In the genomic region with DNA sequence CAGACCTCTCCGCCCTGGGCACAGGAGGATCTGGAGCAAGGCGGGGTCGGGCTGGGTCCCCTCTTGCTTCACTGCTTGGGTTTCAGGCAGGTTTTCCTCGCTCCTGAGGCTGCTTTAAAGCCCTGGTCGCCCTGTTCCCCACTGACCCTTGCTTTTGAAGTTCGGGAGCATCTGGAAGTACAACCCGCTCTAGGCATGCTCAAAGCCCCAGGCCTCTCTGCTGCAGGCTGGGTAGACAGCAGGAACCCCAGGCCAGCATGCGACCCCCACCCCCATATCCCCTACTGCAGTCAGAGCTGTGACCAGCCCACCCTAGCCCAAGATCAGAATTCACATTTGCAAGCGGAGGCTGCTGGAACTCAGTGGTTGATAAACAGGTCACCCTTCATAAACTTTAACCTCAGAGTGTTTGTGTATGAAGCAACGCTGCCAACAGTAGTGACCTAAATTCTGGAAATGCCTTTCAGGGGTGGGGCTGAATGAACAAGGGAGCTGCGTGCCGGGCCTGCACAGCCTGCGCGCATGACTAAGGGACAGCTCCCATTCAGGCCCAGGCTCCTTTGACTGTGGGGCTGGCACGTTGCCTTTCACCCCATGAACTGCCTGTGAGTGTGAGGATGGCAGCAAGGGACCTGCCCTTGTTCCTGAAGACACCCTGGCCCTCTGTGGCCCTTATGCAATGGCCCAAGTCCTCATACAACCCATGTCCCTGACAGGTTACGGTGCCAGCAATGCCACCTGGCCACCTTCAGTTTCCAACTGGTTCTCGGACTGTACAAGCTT, we compare ENCODE assay signal across 1 cellular context.
TF ChIP-seq lines count a peak whose summit lies in the region.

No MANE protein-coding gene starts in this region.

TF ChIP-seq in K562, 482 proteins besides CTCF, POLR2A, EP300 and RAD21 (continues in another document):
- no peak for TF ChIP-seq YBX1 (IDR thresholded peaks at IDR 0.05)
- TF ChIP-seq ZBTB1 (CRISPR knock-in tag; IDR thresholded peaks at IDR 0.05; ENCODE audit: borderline replicate concordance, low read depth), result no peak
- TF ChIP-seq, protein P1, sequence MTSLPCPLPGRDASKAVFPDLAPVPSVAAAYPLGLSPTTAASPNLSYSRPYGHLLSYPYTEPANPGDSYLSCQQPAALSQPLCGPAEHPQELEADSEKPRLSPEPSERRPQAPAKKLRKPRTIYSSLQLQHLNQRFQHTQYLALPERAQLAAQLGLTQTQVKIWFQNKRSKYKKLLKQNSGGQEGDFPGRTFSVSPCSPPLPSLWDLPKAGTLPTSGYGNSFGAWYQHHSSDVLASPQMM (CRISPR knock-in tag; IDR thresholded peaks at IDR 0.05), result no peak
- TF ChIP-seq, protein P2, sequence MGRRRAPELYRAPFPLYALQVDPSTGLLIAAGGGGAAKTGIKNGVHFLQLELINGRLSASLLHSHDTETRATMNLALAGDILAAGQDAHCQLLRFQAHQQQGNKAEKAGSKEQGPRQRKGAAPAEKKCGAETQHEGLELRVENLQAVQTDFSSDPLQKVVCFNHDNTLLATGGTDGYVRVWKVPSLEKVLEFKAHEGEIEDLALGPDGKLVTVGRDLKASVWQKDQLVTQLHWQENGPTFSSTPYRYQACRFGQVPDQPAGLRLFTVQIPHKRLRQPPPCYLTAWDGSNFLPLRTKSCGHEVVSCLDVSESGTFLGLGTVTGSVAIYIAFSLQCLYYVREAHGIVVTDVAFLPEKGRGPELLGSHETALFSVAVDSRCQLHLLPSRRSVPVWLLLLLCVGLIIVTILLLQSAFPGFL (CRISPR knock-in tag; IDR thresholded peaks at IDR 0.05), result no peak
- TF ChIP-seq RBM15 (IDR thresholded peaks at IDR 0.05; ENCODE audit: insufficient read depth, low read length), result no peak
- no peak for TF ChIP-seq CBFA2T3 (IDR thresholded peaks at IDR 0.05)
- no peak for TF ChIP-seq DIDO1 (tag; IDR thresholded peaks at IDR 0.05; ENCODE audit: low read depth)
- TF ChIP-seq RBM17 (IDR thresholded peaks at IDR 0.05; ENCODE audit: borderline replicate concordance, low read depth, low read length), result no peak
- TF ChIP-seq, protein P3, sequence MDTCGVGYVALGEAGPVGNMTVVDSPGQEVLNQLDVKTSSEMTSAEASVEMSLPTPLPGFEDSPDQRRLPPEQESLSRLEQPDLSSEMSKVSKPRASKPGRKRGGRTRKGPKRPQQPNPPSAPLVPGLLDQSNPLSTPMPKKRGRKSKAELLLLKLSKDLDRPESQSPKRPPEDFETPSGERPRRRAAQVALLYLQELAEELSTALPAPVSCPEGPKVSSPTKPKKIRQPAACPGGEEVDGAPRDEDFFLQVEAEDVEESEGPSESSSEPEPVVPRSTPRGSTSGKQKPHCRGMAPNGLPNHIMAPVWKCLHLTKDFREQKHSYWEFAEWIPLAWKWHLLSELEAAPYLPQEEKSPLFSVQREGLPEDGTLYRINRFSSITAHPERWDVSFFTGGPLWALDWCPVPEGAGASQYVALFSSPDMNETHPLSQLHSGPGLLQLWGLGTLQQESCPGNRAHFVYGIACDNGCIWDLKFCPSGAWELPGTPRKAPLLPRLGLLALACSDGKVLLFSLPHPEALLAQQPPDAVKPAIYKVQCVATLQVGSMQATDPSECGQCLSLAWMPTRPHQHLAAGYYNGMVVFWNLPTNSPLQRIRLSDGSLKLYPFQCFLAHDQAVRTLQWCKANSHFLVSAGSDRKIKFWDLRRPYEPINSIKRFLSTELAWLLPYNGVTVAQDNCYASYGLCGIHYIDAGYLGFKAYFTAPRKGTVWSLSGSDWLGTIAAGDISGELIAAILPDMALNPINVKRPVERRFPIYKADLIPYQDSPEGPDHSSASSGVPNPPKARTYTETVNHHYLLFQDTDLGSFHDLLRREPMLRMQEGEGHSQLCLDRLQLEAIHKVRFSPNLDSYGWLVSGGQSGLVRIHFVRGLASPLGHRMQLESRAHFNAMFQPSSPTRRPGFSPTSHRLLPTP (IDR thresholded peaks at IDR 0.05; ENCODE audit: borderline replicate concordance, extremely low read depth, insufficient read length), result no peak
- TF ChIP-seq POLR2AphosphoS5 (IDR thresholded peaks at IDR 0.05; ENCODE audit: control insufficient read depth, insufficient read depth, low read depth, low read length), result no peak
- TF ChIP-seq, protein P4, sequence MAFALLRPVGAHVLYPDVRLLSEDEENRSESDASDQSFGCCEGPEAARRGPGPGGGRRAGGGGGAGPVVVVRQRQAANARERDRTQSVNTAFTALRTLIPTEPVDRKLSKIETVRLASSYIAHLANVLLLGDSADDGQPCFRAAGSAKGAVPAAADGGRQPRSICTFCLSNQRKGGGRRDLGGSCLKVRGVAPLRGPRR (CRISPR knock-in tag; IDR thresholded peaks at IDR 0.05), result no peak
- 0 out of 2 replicates have a peak, but pooled peaks have one; percentile 47 for TF ChIP-seq KAT7 (CRISPR knock-in tag; IDR thresholded peaks at IDR 0.05; ENCODE audit: borderline replicate concordance)
- TF ChIP-seq ZNF23 (CRISPR knock-in tag; IDR thresholded peaks at IDR 0.05), result no peak
- no peak for TF ChIP-seq ZNF586 (CRISPR knock-in tag; conservative IDR thresholded peaks at IDR 0.05)
- no peak for TF ChIP-seq MED1 (CRISPR knock-in tag; IDR thresholded peaks at IDR 0.05; ENCODE audit: borderline replicate concordance)
- no peak for TF ChIP-seq NR2C2 (CRISPR knock-in tag; IDR thresholded peaks at IDR 0.05)
- peak; percentile 74 for TF ChIP-seq NR2C2 (tag; IDR thresholded peaks at IDR 0.05)
- no peak for TF ChIP-seq ZNF668 (CRISPR knock-in tag; IDR thresholded peaks at IDR 0.05)
- no peak for TF ChIP-seq ZNF79 (CRISPR knock-in tag; IDR thresholded peaks at IDR 0.05; ENCODE audit: low read depth)
- no peak for TF ChIP-seq ZFP30 (CRISPR knock-in tag; IDR thresholded peaks at IDR 0.05; ENCODE audit: borderline replicate concordance)
- no peak for TF ChIP-seq POU5F1 (IDR thresholded peaks at IDR 0.05; ENCODE audit: borderline replicate concordance, low read depth, low read length, partially characterized antibody)
- peak; percentile 48; the same call in 1 of the 2 replicates for TF ChIP-seq CXXC5 (CRISPR knock-in tag; IDR thresholded peaks at IDR 0.05)
- no peak for TF ChIP-seq SMAD2 (IDR thresholded peaks at IDR 0.05; ENCODE audit: low read depth, low read length)
- TF ChIP-seq ZNF696 (CRISPR knock-in tag; conservative IDR thresholded peaks at IDR 0.05), result no peak
- no peak for TF ChIP-seq EZH2 (IDR thresholded peaks at IDR 0.05; ENCODE audit: borderline replicate concordance, low read depth, low read length)
- TF ChIP-seq GABPB1 (CRISPR knock-in tag; IDR thresholded peaks at IDR 0.05), result no peak; the same call in 1 of the 2 replicates
- TF ChIP-seq ZNF76 (CRISPR knock-in tag; IDR thresholded peaks at IDR 0.05; ENCODE audit: borderline replicate concordance), result no peak
- no peak for TF ChIP-seq HIVEP1 (CRISPR knock-in tag; IDR thresholded peaks at IDR 0.05)
- peak; percentile 78 for TF ChIP-seq CEBPG (CRISPR knock-in tag; IDR thresholded peaks at IDR 0.05)
- TF ChIP-seq CEBPG (tag; conservative IDR thresholded peaks at IDR 0.05 in 1 of 2, IDR thresholded peaks at IDR 0.05 in 1 of 2), result peak; percentile 23 to 45; a peak in 2 of 4 replicates
- no peak for TF ChIP-seq C11orf30 (IDR thresholded peaks at IDR 0.05; ENCODE audit: low read depth)
- TF ChIP-seq U2AF1 (optimal IDR thresholded peaks at IDR 0.05; ENCODE audit: low read depth, low read length), result no peak
- 0 out of 2 replicates have a peak, but pooled peaks have one; percentile 44 for TF ChIP-seq BRD4 (IDR thresholded peaks at IDR 0.05)
- TF ChIP-seq ZNF24 (IDR thresholded peaks at IDR 0.05), result no peak
- no peak for TF ChIP-seq CTBP1 (IDR thresholded peaks at IDR 0.05; ENCODE audit: borderline replicate concordance)
- no peak for TF ChIP-seq ZNF184 (CRISPR knock-in tag; IDR thresholded peaks at IDR 0.05)
- TF ChIP-seq NFE2L1 (tag; IDR thresholded peaks at IDR 0.05; ENCODE audit: borderline replicate concordance, low read depth), result no peak
- TF ChIP-seq, protein P5, sequence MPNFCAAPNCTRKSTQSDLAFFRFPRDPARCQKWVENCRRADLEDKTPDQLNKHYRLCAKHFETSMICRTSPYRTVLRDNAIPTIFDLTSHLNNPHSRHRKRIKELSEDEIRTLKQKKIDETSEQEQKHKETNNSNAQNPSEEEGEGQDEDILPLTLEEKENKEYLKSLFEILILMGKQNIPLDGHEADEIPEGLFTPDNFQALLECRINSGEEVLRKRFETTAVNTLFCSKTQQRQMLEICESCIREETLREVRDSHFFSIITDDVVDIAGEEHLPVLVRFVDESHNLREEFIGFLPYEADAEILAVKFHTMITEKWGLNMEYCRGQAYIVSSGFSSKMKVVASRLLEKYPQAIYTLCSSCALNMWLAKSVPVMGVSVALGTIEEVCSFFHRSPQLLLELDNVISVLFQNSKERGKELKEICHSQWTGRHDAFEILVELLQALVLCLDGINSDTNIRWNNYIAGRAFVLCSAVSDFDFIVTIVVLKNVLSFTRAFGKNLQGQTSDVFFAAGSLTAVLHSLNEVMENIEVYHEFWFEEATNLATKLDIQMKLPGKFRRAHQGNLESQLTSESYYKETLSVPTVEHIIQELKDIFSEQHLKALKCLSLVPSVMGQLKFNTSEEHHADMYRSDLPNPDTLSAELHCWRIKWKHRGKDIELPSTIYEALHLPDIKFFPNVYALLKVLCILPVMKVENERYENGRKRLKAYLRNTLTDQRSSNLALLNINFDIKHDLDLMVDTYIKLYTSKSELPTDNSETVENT (CRISPR knock-in tag; IDR thresholded peaks at IDR 0.05), result 0 out of 2 replicates have a peak, but pooled peaks have one; percentile 8
- TF ChIP-seq FOXK1 (CRISPR knock-in tag; IDR thresholded peaks at IDR 0.05; ENCODE audit: borderline replicate concordance), result no peak
- no peak for TF ChIP-seq SREBF2 (CRISPR knock-in tag; IDR thresholded peaks at IDR 0.05)
- no peak for TF ChIP-seq MAFF (IDR thresholded peaks at IDR 0.05; ENCODE audit: low read length)
- no peak for TF ChIP-seq ARHGAP35 (IDR thresholded peaks at IDR 0.05; ENCODE audit: partially characterized antibody)
- TF ChIP-seq, protein P6, sequence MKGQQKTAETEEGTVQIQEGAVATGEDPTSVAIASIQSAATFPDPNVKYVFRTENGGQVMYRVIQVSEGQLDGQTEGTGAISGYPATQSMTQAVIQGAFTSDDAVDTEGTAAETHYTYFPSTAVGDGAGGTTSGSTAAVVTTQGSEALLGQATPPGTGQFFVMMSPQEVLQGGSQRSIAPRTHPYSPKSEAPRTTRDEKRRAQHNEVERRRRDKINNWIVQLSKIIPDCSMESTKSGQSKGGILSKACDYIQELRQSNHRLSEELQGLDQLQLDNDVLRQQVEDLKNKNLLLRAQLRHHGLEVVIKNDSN (CRISPR knock-in tag; IDR thresholded peaks at IDR 0.05), result no peak
- TF ChIP-seq, protein P7, sequence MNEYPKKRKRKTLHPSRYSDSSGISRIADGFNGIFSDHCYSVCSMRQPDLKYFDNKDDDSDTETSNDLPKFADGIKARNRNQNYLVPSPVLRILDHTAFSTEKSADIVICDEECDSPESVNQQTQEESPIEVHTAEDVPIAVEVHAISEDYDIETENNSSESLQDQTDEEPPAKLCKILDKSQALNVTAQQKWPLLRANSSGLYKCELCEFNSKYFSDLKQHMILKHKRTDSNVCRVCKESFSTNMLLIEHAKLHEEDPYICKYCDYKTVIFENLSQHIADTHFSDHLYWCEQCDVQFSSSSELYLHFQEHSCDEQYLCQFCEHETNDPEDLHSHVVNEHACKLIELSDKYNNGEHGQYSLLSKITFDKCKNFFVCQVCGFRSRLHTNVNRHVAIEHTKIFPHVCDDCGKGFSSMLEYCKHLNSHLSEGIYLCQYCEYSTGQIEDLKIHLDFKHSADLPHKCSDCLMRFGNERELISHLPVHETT (CRISPR knock-in tag; conservative IDR thresholded peaks at IDR 0.05 in 1 of 2, IDR thresholded peaks at IDR 0.05 in 1 of 2), result no peak
- TF ChIP-seq ZNF124 (CRISPR knock-in tag; IDR thresholded peaks at IDR 0.05), result no peak
- TF ChIP-seq NRF1 (conservative IDR thresholded peaks at IDR 0.05 in 1 of 2, IDR thresholded peaks at IDR 0.05 in 1 of 2), result peak; percentile 88 to 90
- no peak for TF ChIP-seq POLR3G (IDR thresholded peaks at IDR 0.05; ENCODE audit: extremely low read depth, insufficient read length, insufficient replicate concordance)
- TF ChIP-seq, protein P8, sequence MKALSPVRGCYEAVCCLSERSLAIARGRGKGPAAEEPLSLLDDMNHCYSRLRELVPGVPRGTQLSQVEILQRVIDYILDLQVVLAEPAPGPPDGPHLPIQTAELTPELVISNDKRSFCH (CRISPR knock-in tag; IDR thresholded peaks at IDR 0.05), result no peak
- TF ChIP-seq, protein P8 (tag; IDR thresholded peaks at IDR 0.05), result no peak
- TF ChIP-seq BHLHE40 (IDR thresholded peaks at IDR 0.05; ENCODE audit: low read length), result peak; percentile 80
- no peak for TF ChIP-seq ZNF347 (CRISPR knock-in tag; IDR thresholded peaks at IDR 0.05; ENCODE audit: low read depth)
- TF ChIP-seq, protein P9, sequence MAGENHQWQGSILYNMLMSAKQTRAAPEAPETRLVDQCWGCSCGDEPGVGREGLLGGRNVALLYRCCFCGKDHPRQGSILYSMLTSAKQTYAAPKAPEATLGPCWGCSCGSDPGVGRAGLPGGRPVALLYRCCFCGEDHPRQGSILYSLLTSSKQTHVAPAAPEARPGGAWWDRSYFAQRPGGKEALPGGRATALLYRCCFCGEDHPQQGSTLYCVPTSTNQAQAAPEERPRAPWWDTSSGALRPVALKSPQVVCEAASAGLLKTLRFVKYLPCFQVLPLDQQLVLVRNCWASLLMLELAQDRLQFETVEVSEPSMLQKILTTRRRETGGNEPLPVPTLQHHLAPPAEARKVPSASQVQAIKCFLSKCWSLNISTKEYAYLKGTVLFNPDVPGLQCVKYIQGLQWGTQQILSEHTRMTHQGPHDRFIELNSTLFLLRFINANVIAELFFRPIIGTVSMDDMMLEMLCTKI (IDR thresholded peaks at IDR 0.05; ENCODE audit: partially characterized antibody), result no peak
- TF ChIP-seq HNRNPL (IDR thresholded peaks at IDR 0.05; ENCODE audit: low read depth, low read length), result no peak
- TF ChIP-seq ZFP36 (IDR thresholded peaks at IDR 0.05; ENCODE audit: low read depth, low read length, partially characterized antibody), result no peak
- no peak for TF ChIP-seq CC2D1A (IDR thresholded peaks at IDR 0.05)
- TF ChIP-seq, protein P10, sequence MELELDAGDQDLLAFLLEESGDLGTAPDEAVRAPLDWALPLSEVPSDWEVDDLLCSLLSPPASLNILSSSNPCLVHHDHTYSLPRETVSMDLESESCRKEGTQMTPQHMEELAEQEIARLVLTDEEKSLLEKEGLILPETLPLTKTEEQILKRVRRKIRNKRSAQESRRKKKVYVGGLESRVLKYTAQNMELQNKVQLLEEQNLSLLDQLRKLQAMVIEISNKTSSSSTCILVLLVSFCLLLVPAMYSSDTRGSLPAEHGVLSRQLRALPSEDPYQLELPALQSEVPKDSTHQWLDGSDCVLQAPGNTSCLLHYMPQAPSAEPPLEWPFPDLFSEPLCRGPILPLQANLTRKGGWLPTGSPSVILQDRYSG (tag; conservative IDR thresholded peaks at IDR 0.05; ENCODE audit: low read depth), result 0 out of 2 replicates have a peak, but pooled peaks have one; percentile 28
- TF ChIP-seq ZFX (CRISPR knock-in tag; IDR thresholded peaks at IDR 0.05), result peak; percentile 53; the same call in 1 of the 2 replicates
- no peak for TF ChIP-seq SMARCC2 (IDR thresholded peaks at IDR 0.05; ENCODE audit: low read depth)
